ENCODE assay signal across 1 cellular context in the genomic region with DNA sequence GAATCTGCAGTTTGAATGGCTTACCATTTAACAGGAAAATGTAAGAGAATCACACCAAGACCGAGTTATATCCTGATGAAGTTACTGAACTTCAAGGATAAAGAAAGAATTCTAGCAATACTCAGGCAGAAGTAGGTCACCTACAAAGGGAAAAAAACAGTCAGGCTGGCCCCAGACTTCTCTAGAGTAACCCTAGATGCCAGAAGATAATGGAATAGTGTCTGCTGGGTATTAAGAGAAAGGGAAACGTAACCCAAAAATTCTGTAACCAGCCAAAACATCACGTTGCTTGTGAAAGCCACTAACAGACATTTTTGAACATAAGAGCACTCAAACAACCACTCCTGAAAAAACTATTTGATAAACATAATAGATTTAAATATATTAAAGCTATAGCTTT.
TF ChIP-seq lines count a peak whose summit lies in the region.

No MANE protein-coding gene starts in this region.

TF ChIP-seq in SK-N-SH, 30 proteins besides CTCF, POLR2A, EP300 and RAD21 (continued from another document):
- TF ChIP-seq, protein P1, sequence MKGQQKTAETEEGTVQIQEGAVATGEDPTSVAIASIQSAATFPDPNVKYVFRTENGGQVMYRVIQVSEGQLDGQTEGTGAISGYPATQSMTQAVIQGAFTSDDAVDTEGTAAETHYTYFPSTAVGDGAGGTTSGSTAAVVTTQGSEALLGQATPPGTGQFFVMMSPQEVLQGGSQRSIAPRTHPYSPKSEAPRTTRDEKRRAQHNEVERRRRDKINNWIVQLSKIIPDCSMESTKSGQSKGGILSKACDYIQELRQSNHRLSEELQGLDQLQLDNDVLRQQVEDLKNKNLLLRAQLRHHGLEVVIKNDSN (IDR thresholded peaks at IDR 0.05; ENCODE audit: borderline replicate concordance, low read depth), result no peak
- TF ChIP-seq, protein P2, sequence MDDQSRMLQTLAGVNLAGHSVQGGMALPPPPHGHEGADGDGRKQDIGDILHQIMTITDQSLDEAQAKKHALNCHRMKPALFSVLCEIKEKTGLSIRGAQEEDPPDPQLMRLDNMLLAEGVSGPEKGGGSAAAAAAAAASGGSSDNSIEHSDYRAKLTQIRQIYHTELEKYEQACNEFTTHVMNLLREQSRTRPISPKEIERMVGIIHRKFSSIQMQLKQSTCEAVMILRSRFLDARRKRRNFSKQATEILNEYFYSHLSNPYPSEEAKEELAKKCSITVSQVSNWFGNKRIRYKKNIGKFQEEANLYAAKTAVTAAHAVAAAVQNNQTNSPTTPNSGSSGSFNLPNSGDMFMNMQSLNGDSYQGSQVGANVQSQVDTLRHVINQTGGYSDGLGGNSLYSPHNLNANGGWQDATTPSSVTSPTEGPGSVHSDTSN (IDR thresholded peaks at IDR 0.05), result no peak
- TF ChIP-seq TCF12 (IDR thresholded peaks at IDR 0.05) (no peak), CHD2 (IDR thresholded peaks at IDR 0.05; ENCODE audit: low read length, partially characterized antibody) (no peak), NRF1 (IDR thresholded peaks at IDR 0.05; ENCODE audit: low read depth, low read length) (no peak), TAF1 (IDR thresholded peaks at IDR 0.05; ENCODE audit: borderline replicate concordance, low read depth, low read length) (no peak), MEF2A (IDR thresholded peaks at IDR 0.05; ENCODE audit: borderline replicate concordance, low read depth) (no peak), YY1 (IDR thresholded peaks at IDR 0.05; ENCODE audit: low read depth) (no peak), SMC3 (IDR thresholded peaks at IDR 0.05; ENCODE audit: low read depth, low read length) (no peak), FOXJ3 (CRISPR knock-in tag; IDR thresholded peaks at IDR 0.05) (no peak), RFX5 (IDR thresholded peaks at IDR 0.05; ENCODE audit: low read length) (no peak)
